13 cellular contexts compared by ENCODE assay signal in genomic region chr13:109990296-109990695, GRCh38.
DNase-seq lines count a peak whose midpoint lies in the region; ATAC-seq, FAIRE-seq and TF ChIP-seq lines count a peak whose summit lies in the region.
"Had no signal": no experiment of that assay in that cellular context is flagged by ENCODE, and none has a peak within 500 bp of the region (broad histone marks: within the 10 kb centered on the region; RNA-seq: fewer than 3 reads in every experiment).

No MANE protein-coding gene starts in this region.

- H3K36me3 ChIP-seq in osteoblast (ENCODE audit: insufficient read depth, low read length) = no peaks in the 10 kb centered on the region
- H3K36me3 ChIP-seq in upper lobe of right lung = no peaks in the 10 kb centered on the region

- H3K27ac ChIP-seq in osteoblast (ENCODE audit: low read depth, low read length) (no peak overlapping the region), upper lobe of right lung (no peak overlapping the region)
- H3K27ac ChIP-seq: GM23248 had no signal

- peaks cover 11% of the 10 kb centered on the region for H3K4me1 ChIP-seq in osteoblast (ENCODE audit: insufficient read depth, low read length)
- no peaks in the 10 kb centered on the region for H3K4me1 ChIP-seq in upper lobe of right lung

- ATAC-seq in upper lobe of right lung = no peak
- ATAC-seq: CD8-positive, alpha-beta T cell had no signal

- no peaks in the 10 kb centered on the region for H4K20me1 ChIP-seq in osteoblast (ENCODE audit: insufficient read depth, low read length)

- peak overlapping the region; percentile 4 for H2AFZ ChIP-seq in osteoblast (ENCODE audit: low read length)
- H2AFZ ChIP-seq: GM23248 had no signal

- H3K4me3 ChIP-seq in osteoblast (ENCODE audit: insufficient read depth, low read length) (no peak overlapping the region), upper lobe of right lung (no peak overlapping the region)
- H3K4me3 ChIP-seq: GM23248 had no signal

- peak; percentile 55 for FAIRE-seq in H54 (lab: Jason Lieb, UNC)
- FAIRE-seq: A204.1 had no signal

- intact Hi-C loops in upper lobe of right lung (cut with DNase I) = no loop called here

- no peak for TF ChIP-seq POLR2A in H54 (IDR thresholded peaks at IDR 0.05; ENCODE audit: low read depth, low read length)

- H3K27me3 ChIP-seq in osteoblast (ENCODE audit: insufficient read depth, low read length) = no peaks in the 10 kb centered on the region
- H3K27me3 ChIP-seq in upper lobe of right lung = no peaks in the 10 kb centered on the region

- TF ChIP-seq CTCF in osteoblast (IDR thresholded peaks at IDR 0.05; ENCODE audit: extremely low read depth, low read depth, low read length) (no peak), upper lobe of right lung (IDR thresholded peaks at IDR 0.05) (no peak)

- DNase-seq in NCI-H748 (lab: John Stamatoyannopoulos, UW; ENCODE audit: unreplicated experiment) (peak; percentile 14), NCI-H748 treated with DMSO at 0.1 percent for 48 hours (lab: John Stamatoyannopoulos, UW) (no peak), H54 (ENCODE audit: insufficient read length, low spot score) (no peak), NCI-H510A (lab: John Stamatoyannopoulos, UW) (peak; percentile 43), osteoblast (ENCODE audit: insufficient read length, low spot score, missing footprints) (no peak), upper lobe of right lung (no peak)
- no peak for DNase-seq in activated CD4-positive, CD25-positive, alpha-beta regulatory T cell (lab: John Stamatoyannopoulos, UW)
- DNase-seq: CD8-positive, alpha-beta T cell; DMS53; GF-D8; H7 had no signal

- H3K9me3 ChIP-seq in osteoblast (ENCODE audit: low read depth, low read length) (no peaks in the 10 kb centered on the region), upper lobe of right lung (no peaks in the 10 kb centered on the region)

- no peak overlapping the region for H3K4me2 ChIP-seq in osteoblast (ENCODE audit: insufficient read depth, low read length)

- no peaks in the 10 kb centered on the region for H3K79me2 ChIP-seq in osteoblast (ENCODE audit: insufficient read depth, low read length)

Comparison
In these comparisons a context has a peak if more than half of its experiments do, and no peak if none do; other contexts are left out.
1. DNase-seq: peak in NCI-H748 (single experiment) and NCI-H510A (single experiment); none in NCI-H748 treated with DMSO at 0.1 percent for 48 hours (single experiment), H54 (single experiment), osteoblast (single experiment), activated CD4-positive, CD25-positive, alpha-beta regulatory T cell (0 of 4) and upper lobe of right lung (single experiment).